In genomic region chr17:48107137-48108055, GRCh38 we compare ENCODE assay signal across 1 cellular context.
TF ChIP-seq lines count a peak whose summit lies in the region.

Gene SNX11 (plus strand): TSS chr17:48107766. CDS start chr17:48112044, 4,278 bp downstream.

TF ChIP-seq in K562, 482 proteins besides CTCF, POLR2A, EP300 and RAD21 (continued from another document and continues in another):
- TF ChIP-seq UBTF (IDR thresholded peaks at IDR 0.05; ENCODE audit: borderline replicate concordance in 1 of 2, low read depth in 2 of 2, low read length in 2 of 2), result no peak
- TF ChIP-seq ARNT (IDR thresholded peaks at IDR 0.05), result no peak
- no peak for TF ChIP-seq HLTF (IDR thresholded peaks at IDR 0.05)
- no peak for TF ChIP-seq HNRNPH1 (optimal IDR thresholded peaks at IDR 0.05; ENCODE audit: low read depth, low read length)
- TF ChIP-seq ZNF184 (CRISPR knock-in tag; IDR thresholded peaks at IDR 0.05), result no peak
- TF ChIP-seq TEAD2 (tag; IDR thresholded peaks at IDR 0.05), result no peak
- TF ChIP-seq HMG20B (CRISPR knock-in tag; IDR thresholded peaks at IDR 0.05), result no peak
- no peak for TF ChIP-seq ZNF239 (CRISPR knock-in tag; IDR thresholded peaks at IDR 0.05)
- no peak for TF ChIP-seq ZNF583 (CRISPR knock-in tag; IDR thresholded peaks at IDR 0.05)
- peak; percentile 25; the same call in 1 of the 2 replicates for TF ChIP-seq CREB1 (IDR thresholded peaks at IDR 0.05)
- peak; percentile 69; the same call in 1 of the 2 replicates for TF ChIP-seq CREB1 (CRISPR knock-in tag; IDR thresholded peaks at IDR 0.05)
- TF ChIP-seq BACH1 (tag; IDR thresholded peaks at IDR 0.05), result no peak
- TF ChIP-seq WHSC1 (IDR thresholded peaks at IDR 0.05; ENCODE audit: low read length), result no peak
- TF ChIP-seq ZSCAN32 (CRISPR knock-in tag; IDR thresholded peaks at IDR 0.05), result no peak
- no peak for TF ChIP-seq GABPB2 (CRISPR knock-in tag; conservative IDR thresholded peaks at IDR 0.05)
- TF ChIP-seq HDAC8 (tag; IDR thresholded peaks at IDR 0.05), result no peak
- TF ChIP-seq HMGXB4 (CRISPR knock-in tag; IDR thresholded peaks at IDR 0.05), result peak; percentile 25; the same call in 1 of the 2 replicates
- no peak for TF ChIP-seq ZNF518B (CRISPR knock-in tag; IDR thresholded peaks at IDR 0.05)
- TF ChIP-seq RHOXF2B (CRISPR knock-in tag; conservative IDR thresholded peaks at IDR 0.05), result no peak
- no peak for TF ChIP-seq IRF1 (CRISPR knock-in tag; IDR thresholded peaks at IDR 0.05; ENCODE audit: borderline replicate concordance)
- no peak for TF ChIP-seq TFAM (CRISPR knock-in tag; conservative IDR thresholded peaks at IDR 0.05)
- no peak for TF ChIP-seq ZC3H4 (CRISPR knock-in tag; IDR thresholded peaks at IDR 0.05; ENCODE audit: borderline replicate concordance)
- TF ChIP-seq ZNF354B (CRISPR knock-in tag; IDR thresholded peaks at IDR 0.05), result no peak
- TF ChIP-seq ELK3 (CRISPR knock-in tag; IDR thresholded peaks at IDR 0.05), result no peak
- TF ChIP-seq PKNOX1 (IDR thresholded peaks at IDR 0.05), result peak; percentile 95
- no peak for TF ChIP-seq ZNF24 (IDR thresholded peaks at IDR 0.05)
- TF ChIP-seq NFIC (IDR thresholded peaks at IDR 0.05), result no peak
- no peak for TF ChIP-seq PREB (CRISPR knock-in tag; IDR thresholded peaks at IDR 0.05)
- TF ChIP-seq ZNF347 (CRISPR knock-in tag; IDR thresholded peaks at IDR 0.05; ENCODE audit: low read depth), result no peak
- no peak for TF ChIP-seq ZNF699 (CRISPR knock-in tag; IDR thresholded peaks at IDR 0.05; ENCODE audit: insufficient replicate concordance)
- TF ChIP-seq SMARCC2 (IDR thresholded peaks at IDR 0.05; ENCODE audit: low read depth), result no peak
- no peak for TF ChIP-seq PRPF4 (IDR thresholded peaks at IDR 0.05; ENCODE audit: insufficient read depth, low read depth, low read length, poor library complexity, severe bottlenecking)
- peak; percentile 83; the same call in 1 of the 2 replicates for TF ChIP-seq ATF7 (IDR thresholded peaks at IDR 0.05)
- no peak for TF ChIP-seq HINFP (tag; conservative IDR thresholded peaks at IDR 0.05; ENCODE audit: low read depth)
- 0 out of 2 replicates have a peak, but pooled peaks have one; percentile 22 for TF ChIP-seq GTF2F1 (IDR thresholded peaks at IDR 0.05; ENCODE audit: low read depth, low read length)
- TF ChIP-seq GABPB1 (CRISPR knock-in tag; IDR thresholded peaks at IDR 0.05), result peak; percentile 91
- peak; percentile 83 for TF ChIP-seq ZBTB7A (IDR thresholded peaks at IDR 0.05; ENCODE audit: borderline replicate concordance, control insufficient read depth, low read depth, low read length)
- no peak for TF ChIP-seq TAF15 (IDR thresholded peaks at IDR 0.05; ENCODE audit: low read depth, low read length)
- TF ChIP-seq BRD9 (IDR thresholded peaks at IDR 0.05; ENCODE audit: low read depth, partially characterized antibody), result no peak
- no peak for TF ChIP-seq MXI1 (IDR thresholded peaks at IDR 0.05; ENCODE audit: low read depth, low read length)
- no peak for TF ChIP-seq PTBP1 (IDR thresholded peaks at IDR 0.05; ENCODE audit: low read depth, low read length)
- TF ChIP-seq TAL1 (IDR thresholded peaks at IDR 0.05), result no peak
- TF ChIP-seq NKRF (IDR thresholded peaks at IDR 0.05; ENCODE audit: borderline replicate concordance), result peak; percentile 13; the same call in 1 of the 2 replicates
- TF ChIP-seq HDAC1 (IDR thresholded peaks at IDR 0.05), result peak in 1 of 2 experiments; percentile 69; a peak in 2 of 4 replicates
- TF ChIP-seq PTTG1 (tag; IDR thresholded peaks at IDR 0.05; ENCODE audit: low read depth), result no peak
- no peak for TF ChIP-seq SREBF1 (IDR thresholded peaks at IDR 0.05; ENCODE audit: borderline replicate concordance, low read depth, low read length)
- no peak for TF ChIP-seq EHMT2 (IDR thresholded peaks at IDR 0.05)
- peak in 2 of 3 experiments; percentile 1 to 60 for TF ChIP-seq YY1 (IDR thresholded peaks at IDR 0.05; ENCODE audit: borderline replicate concordance in 1 of 3, control insufficient read depth in 1 of 3, extremely low read depth in 1 of 3, insufficient read depth in 3 of 3, insufficient read length in 1 of 3, insufficient replicate concordance in 2 of 3, low read depth in 1 of 3, low read length in 2 of 3)
- TF ChIP-seq YBX1 (IDR thresholded peaks at IDR 0.05), result no peak
- no peak for TF ChIP-seq GATAD2B (IDR thresholded peaks at IDR 0.05; ENCODE audit: borderline replicate concordance)
- no peak for TF ChIP-seq ESRRA (IDR thresholded peaks at IDR 0.05; ENCODE audit: borderline replicate concordance, low read depth)
- TF ChIP-seq BRF1 (IDR thresholded peaks at IDR 0.05; ENCODE audit: borderline replicate concordance, extremely low read depth, insufficient read length), result no peak
- peak; percentile 95 for TF ChIP-seq POLR2G (IDR thresholded peaks at IDR 0.05; ENCODE audit: low read depth, low read length)
- TF ChIP-seq TFE3 (CRISPR knock-in tag; IDR thresholded peaks at IDR 0.05), result no peak
- TF ChIP-seq KDM1A (IDR thresholded peaks at IDR 0.05), result no peak
